Comparison of ENCODE assay signal across 8 cellular contexts in genomic region chr21:18235545-18235944, GRCh38.
"Had no signal": no experiment of that assay in that cellular context is flagged by ENCODE, and none has a peak within 500 bp of the region (broad histone marks: within the 10 kb centered on the region; RNA-seq: fewer than 3 reads in every experiment).

No MANE protein-coding gene starts in this region.

- ATAC-seq: GM12878 had no signal

- FAIRE-seq: G401.6, GM12878, GM12891, GM12892, GM18507, GM19239 had no signal

- DNase-seq: GDM1, GF-D8 had no signal

- H3K4me3 ChIP-seq: GM12878 had no signal
